ENCODE assay signal across 25 cellular contexts in genomic region chr16:70647461-70648359, GRCh38. TPM values are rescaled to one million over a fixed set of nuclear protein-coding genes. Genes with fewer than 3 reads are reported as not detected.
DNase-seq lines count a peak whose midpoint lies in the region; ATAC-seq, FAIRE-seq and TF ChIP-seq lines count a peak whose summit lies in the region.
"Had no signal": no experiment of that assay in that cellular context is flagged by ENCODE, and none has a peak within 500 bp of the region (broad histone marks: within the 10 kb centered on the region; RNA-seq: fewer than 3 reads in every experiment).

No MANE protein-coding gene starts in this region.

- H4K20me1 ChIP-seq in GM23248 (ENCODE audit: insufficient read depth) (no peaks in the 10 kb centered on the region), astrocyte (ENCODE audit: insufficient read depth, low read length) (no peaks in the 10 kb centered on the region)

- H3K27ac Mint-ChIP-seq in astrocyte (ENCODE audit: unreplicated experiment): no peak overlapping the region
- H3K27ac Mint-ChIP-seq: activated CD4-positive, alpha-beta T cell treated with anti-CD3 and anti-CD28 coated beads, Interleukin-2, amount 10 ng/mL, durations not matched to agents 24 days and 14 days; activated CD8-positive, alpha-beta memory T cell treated with anti-CD3 and anti-CD28 coated beads, Interleukin-2, amount 10 ng/mL, durations not matched to agents 7 days and 5 days; activated naive CD8-positive, alpha-beta T cell treated with anti-CD3 and anti-CD28 coated beads, Interleukin-2, amount 50 U/mL, for 24 hours; activated T-helper 17 cell treated with anti-CD3 and anti-CD28 coated beads, Interleukin-2, amount 50 U/mL, for 72 hours; memory B cell; nephron had no signal

- no peaks in the 10 kb centered on the region for H3K27me3 ChIP-seq in GM23248 (replicated peaks; ENCODE audit: insufficient read depth)
- no peaks in the 10 kb centered on the region for H3K27me3 ChIP-seq in astrocyte (ENCODE audit: insufficient read depth, low read length)
- H3K27me3 ChIP-seq: BE2C, esophagus muscularis mucosa, gastroesophageal sphincter, uterus had no signal

- H3K4me3 ChIP-seq in GM23248 (no peak overlapping the region), astrocyte (ENCODE audit: insufficient read depth, low read depth, low read length) (no peak overlapping the region), skeletal muscle cell (ENCODE audit: low read depth, low read length) (peak overlapping the region; percentile 21)
- H3K4me3 ChIP-seq: A549, uterus had no signal

- no peaks in the 10 kb centered on the region for H3K36me3 Mint-ChIP-seq in astrocyte (ENCODE audit: low read depth, unreplicated experiment)
- H3K36me3 Mint-ChIP-seq: activated CD8-positive, alpha-beta memory T cell treated with anti-CD3 and anti-CD28 coated beads, Interleukin-2, amount 10 ng/mL, durations not matched to agents 7 days and 5 days; memory B cell had no signal

- WGBS in GM23248 (ENCODE audit: low coverage in 1 of 2, low lambda C conversion rate in 2 of 2, missing lambda C conversion rate in 2 of 2), 2 experiments: 62% methylated on average over 15 of the region's 15 CpGs

- H3K27me3 Mint-ChIP-seq in astrocyte (ENCODE audit: low read depth, unreplicated experiment): peaks cover 10% of the 10 kb centered on the region

- H3K9me3 Mint-ChIP-seq in astrocyte (ENCODE audit: unreplicated experiment): peaks cover 2% of the 10 kb centered on the region
- H3K9me3 Mint-ChIP-seq: activated CD4-positive, alpha-beta T cell treated with anti-CD3 and anti-CD28 coated beads, Interleukin-2, amount 10 ng/mL, durations not matched to agents 24 days and 14 days; activated naive CD8-positive, alpha-beta T cell treated with anti-CD3 and anti-CD28 coated beads, Interleukin-2, amount 50 U/mL, for 24 hours; activated T-helper 17 cell treated with anti-CD3 and anti-CD28 coated beads, Interleukin-2, amount 50 U/mL, for 72 hours; memory B cell; nephron had no signal

- H3K4me3 Mint-ChIP-seq in astrocyte (ENCODE audit: unreplicated experiment): no peak overlapping the region
- H3K4me3 Mint-ChIP-seq: activated CD4-positive, alpha-beta T cell treated with anti-CD3 and anti-CD28 coated beads, Interleukin-2, amount 10 ng/mL, durations not matched to agents 24 days and 14 days; activated CD8-positive, alpha-beta memory T cell treated with anti-CD3 and anti-CD28 coated beads, Interleukin-2, amount 10 ng/mL, durations not matched to agents 7 days and 5 days; activated naive CD8-positive, alpha-beta T cell treated with anti-CD3 and anti-CD28 coated beads, Interleukin-2, amount 50 U/mL, for 24 hours; activated T-helper 17 cell treated with anti-CD3 and anti-CD28 coated beads, Interleukin-2, amount 50 U/mL, for 72 hours; memory B cell; nephron had no signal

- ATAC-seq in GM18519 (IDR thresholded peaks at IDR 0.05; ENCODE audit: low FRiP score, unreplicated experiment) (no peak), GM21786 (IDR thresholded peaks at IDR 0.05; ENCODE audit: unreplicated experiment) (no peak)
- ATAC-seq: activated CD8-positive, alpha-beta memory T cell treated with anti-CD3 and anti-CD28 coated beads, Interleukin-2, amount 10 ng/mL, durations not matched to agents 7 days and 5 days; activated naive CD8-positive, alpha-beta T cell treated with anti-CD3 and anti-CD28 coated beads, Interleukin-2, amount 50 U/mL, for 24 hours; activated T-helper 17 cell treated with anti-CD3 and anti-CD28 coated beads, Interleukin-2, amount 50 U/mL, for 72 hours had no signal

- no peaks in the 10 kb centered on the region for H3K9me3 ChIP-seq in GM23248 (ENCODE audit: low read depth)
- no peaks in the 10 kb centered on the region for H3K9me3 ChIP-seq in astrocyte (ENCODE audit: insufficient read depth, low read depth, low read length)
- H3K9me3 ChIP-seq: A549, BE2C, esophagus muscularis mucosa, gastroesophageal sphincter, uterus had no signal

- FAIRE-seq in astrocyte (lab: Jason Lieb, UNC): no peak
- FAIRE-seq: A549, kidney had no signal

- no peaks in the 10 kb centered on the region for H3F3A ChIP-seq in GM23248 (ENCODE audit: insufficient read depth)

- H3K4me1 ChIP-seq in GM23248 (ENCODE audit: insufficient read depth) (0 out of 2 replicates have a peak, but pooled peaks cover 7% of the 10 kb centered on the region), astrocyte (ENCODE audit: insufficient read depth, low read length) (peaks cover 15% of the 10 kb centered on the region)
- H3K4me1 ChIP-seq: A549, uterus had no signal

- TF ChIP-seq CTCF in astrocyte (IDR thresholded peaks at IDR 0.05; ENCODE audit: insufficient read depth, low read depth, low read length): no peak
- TF ChIP-seq CTCF in GM13977 (IDR thresholded peaks at IDR 0.05; ENCODE audit: extremely low read depth, insufficient read depth, missing control alignments): no peak

- peak; percentile 59 for DNase-seq in GM23248
- DNase-seq in astrocyte (ENCODE audit: low read depth): no peak
- DNase-seq in left kidney (ENCODE audit: low read depth, low spot score): peak; percentile 65
- no peak for DNase-seq in skeletal muscle cell (ENCODE audit: low read depth)
- DNase-seq in GM13977 (ENCODE audit: low spot score): no peak
- no peak for DNase-seq in NCI-H187 treated with DMSO at 0.1 percent for 48 hours (lab: John Stamatoyannopoulos, UW)
- DNase-seq: activated CD4-positive, alpha-beta T cell treated with anti-CD3 and anti-CD28 coated beads, Interleukin-2, amount 10 ng/mL, durations not matched to agents 24 days and 14 days; activated CD8-positive, alpha-beta memory T cell treated with anti-CD3 and anti-CD28 coated beads, Interleukin-2, amount 10 ng/mL, durations not matched to agents 7 days and 5 days; activated naive CD8-positive, alpha-beta T cell treated with anti-CD3 and anti-CD28 coated beads, Interleukin-2, amount 50 U/mL, for 24 hours; DND-41; kidney; MM.1S; NCI-H1436 treated with DMSO at 0.1 percent for 48 hours; Right ventricle myocardium superior; stimulated activated CD4-positive, alpha-beta T cell treated with anti-CD3 and anti-CD28 coated beads, Interleukin-15, amount 100 ng/mL, for 24 hours had no signal

- H3K79me2 ChIP-seq in GM23248 (ENCODE audit: insufficient read depth) (no peaks in the 10 kb centered on the region), astrocyte (ENCODE audit: insufficient read depth, low read length) (no peaks in the 10 kb centered on the region)

- peaks cover 9% of the 10 kb centered on the region for H3K4me1 Mint-ChIP-seq in astrocyte (ENCODE audit: low read depth, unreplicated experiment)
- H3K4me1 Mint-ChIP-seq: activated CD4-positive, alpha-beta T cell treated with anti-CD3 and anti-CD28 coated beads, Interleukin-2, amount 10 ng/mL, durations not matched to agents 24 days and 14 days; activated CD8-positive, alpha-beta memory T cell treated with anti-CD3 and anti-CD28 coated beads, Interleukin-2, amount 10 ng/mL, durations not matched to agents 7 days and 5 days; activated naive CD8-positive, alpha-beta T cell treated with anti-CD3 and anti-CD28 coated beads, Interleukin-2, amount 50 U/mL, for 24 hours; activated T-helper 17 cell treated with anti-CD3 and anti-CD28 coated beads, Interleukin-2, amount 50 U/mL, for 72 hours; memory B cell had no signal

- no peaks in the 10 kb centered on the region for H3K9me2 ChIP-seq in GM23248 (ENCODE audit: insufficient read depth)

- H3K36me3 ChIP-seq in GM23248 (ENCODE audit: low read depth) (no peaks in the 10 kb centered on the region), astrocyte (ENCODE audit: insufficient read depth, low read length) (no peaks in the 10 kb centered on the region)
- H3K36me3 ChIP-seq: BE2C, esophagus muscularis mucosa, gastroesophageal sphincter, uterus had no signal

- in situ Hi-C loops in GM23248 (cut with MboI) (loop anchor here (10.0 kb wide), 2 partner anchors 113 to 293 kb away; no protein-coding TSS in a partner anchor), GM13977 (cut with MboI; ENCODE audit: low pct_unique_long_range_greater_than_20kb, low sequenced_read_pairs, unreplicated experiment) (no loop called here)

- no peak overlapping the region for H3K9ac ChIP-seq in GM23248
- no peak overlapping the region for H3K9ac ChIP-seq in astrocyte (ENCODE audit: low read length)

- H2AFZ ChIP-seq in GM23248 (0 out of 2 replicates have a peak overlapping the region, but pooled peaks have one; percentile 39), astrocyte (ENCODE audit: low read depth, low read length) (no peak overlapping the region)

- H3K4me2 ChIP-seq in GM23248 (ENCODE audit: unreplicated experiment) (no peak overlapping the region), astrocyte (ENCODE audit: low read length) (peak overlapping the region; percentile 9)
- H3K4me2 ChIP-seq: A549 had no signal

- H3K27ac ChIP-seq in GM23248: no peak overlapping the region
- no peak overlapping the region for H3K27ac ChIP-seq in astrocyte (ENCODE audit: low read depth, low read length)
- H3K27ac ChIP-seq: A549 had no signal

RNA-seq across cellular contexts. Expression of gene IL34, which starts 1.4 kb away (rescaled TPM):
- total RNA-seq in GM23248 (2014; rRNA removed; shearing (Covaris generic)): 1.0 TPM in 1 of 2 replicates, not detected in the other
- polyA plus RNA-seq in GM23248 (2016; fragmentation: Nextera tagmentation; extraction: Ambion mirVana): 0.15 TPM in 1 of 2 replicates, not detected in the other
- total RNA-seq in astrocyte: 0.34 and 0.38 TPM in 2 replicates
- total RNA-seq: activated CD8-positive, alpha-beta memory T cell treated with anti-CD3 and anti-CD28 coated beads, Interleukin-2, amount 10 ng/mL, durations not matched to agents 7 days and 5 days; activated T-helper 17 cell treated with anti-CD3 and anti-CD28 coated beads, Interleukin-2, amount 50 U/mL, for 72 hours had no signal

RNA-seq across cellular contexts. Expression of gene MTSS2, which starts 38.1 kb away (rescaled TPM):
- 13.2 and 23.7 TPM in 2 replicates for total RNA-seq in GM23248 (2014; rRNA removed; shearing (Covaris generic))
- 0.43 and 0.44 TPM in 2 replicates for polyA plus RNA-seq in GM23248 (2016; fragmentation: Nextera tagmentation; extraction: Ambion mirVana)
- 31.3 and 38.3 TPM in 2 replicates for total RNA-seq in astrocyte

Comparison
In these comparisons a context has a peak if more than half of its experiments do, and no peak if none do; other contexts are left out.
1. DNase-seq: peak in GM23248 (single experiment) and left kidney (single experiment); none in astrocyte (single experiment), skeletal muscle cell (single experiment), GM13977 (single experiment) and NCI-H187 treated with DMSO at 0.1 percent for 48 hours (single experiment).